Comparison of ENCODE assay signal across 8 cellular contexts in genomic region chr11:124415356-124415923, GRCh38. TPM values are rescaled to one million over a fixed set of nuclear protein-coding genes. Genes with fewer than 3 reads are reported as not detected.
DNase-seq lines count a peak whose midpoint lies in the region; ATAC-seq, FAIRE-seq and TF ChIP-seq lines count a peak whose summit lies in the region.

No MANE protein-coding gene starts in this region.

- ATAC-seq in HG02973 (IDR thresholded peaks at IDR 0.05; ENCODE audit: unreplicated experiment) (peak; percentile 51), GM18519 (IDR thresholded peaks at IDR 0.05; ENCODE audit: low FRiP score, unreplicated experiment) (no peak), esophagus mucosa (no peak)

- peak; percentile 66 to 71 for TF ChIP-seq CTCF in fibroblast of lung (conservative IDR thresholded peaks at IDR 0.05 in 1 of 2, IDR thresholded peaks at IDR 0.05 in 1 of 2; ENCODE audit: low read depth in 1 of 2, low read length in 2 of 2)

- H3K4me2 ChIP-seq in fibroblast of lung (ENCODE audit: extremely low read depth, insufficient read depth, low read length) = no peak overlapping the region

- DNase-seq in DMS 273 (lab: John Stamatoyannopoulos, UW; ENCODE audit: unreplicated experiment) (peak; percentile 43), RCC 7860 (ENCODE audit: low spot score) (peak; percentile 11), fibroblast of lung (ENCODE audit: low read depth in 2 of 2) (peak; percentile 40 to 74), skeletal muscle cell (ENCODE audit: low read depth) (peak; percentile 21)
- no peak for DNase-seq in stimulated activated CD4-positive, alpha-beta T cell treated with anti-CD3 and anti-CD28 coated beads, Interleukin-2, amount 100 ng/mL, for 48 hours

- no peak overlapping the region for H3K9ac ChIP-seq in fibroblast of lung (ENCODE audit: insufficient read depth, low read length)

- H3K27me3 ChIP-seq in fibroblast of lung (ENCODE audit: control insufficient read depth, insufficient read depth, low read length) = no peaks in the 10 kb centered on the region

- no peak overlapping the region for H3K27ac ChIP-seq in fibroblast of lung (ENCODE audit: insufficient read depth, low read length)

- no peaks in the 10 kb centered on the region for H3K79me2 ChIP-seq in fibroblast of lung (ENCODE audit: control insufficient read depth, insufficient read depth, low read length)

- no peaks in the 10 kb centered on the region for H3K4me1 ChIP-seq in fibroblast of lung (ENCODE audit: control insufficient read depth, extremely low read depth, insufficient read depth, low read length)

- peak; percentile 21 for FAIRE-seq in RCC 7860 (lab: Jason Lieb, UNC)

- H2AFZ ChIP-seq in fibroblast of lung (ENCODE audit: low read length) = no peak overlapping the region

- no peaks in the 10 kb centered on the region for H3K9me3 ChIP-seq in fibroblast of lung (ENCODE audit: control insufficient read depth, insufficient read depth, low read depth, low read length)

- H3K36me3 ChIP-seq in fibroblast of lung (ENCODE audit: control insufficient read depth, insufficient read depth, low read length) = no peaks in the 10 kb centered on the region

- no peaks in the 10 kb centered on the region for H4K20me1 ChIP-seq in fibroblast of lung (ENCODE audit: control insufficient read depth, extremely low read depth, insufficient read depth, low read length)

- H3K4me3 ChIP-seq in fibroblast of lung (replicated peaks in 1 of 4; ENCODE audit: control extremely low read depth in 1 of 4, insufficient read depth in 1 of 4, low read depth in 3 of 4, low read length in 4 of 4) (no peak overlapping the region), skeletal muscle cell (ENCODE audit: low read depth, low read length) (no peak overlapping the region)

RNA-seq across cellular contexts. Expression of gene OR8B4, which starts 9.2 kb away (rescaled TPM):
- total RNA-seq in fibroblast of lung (not detected in 2 replicates), esophagus mucosa (not detected)
- polyA plus RNA-seq in fibroblast of lung = not detected in 2 replicates
- not detected in 2 replicates for polyA plus RNA-seq in fibroblast of lung (2012)
- not detected in 2 replicates for polyA minus RNA-seq in fibroblast of lung (ENCODE audit: low replicate concordance)

RNA-seq across cellular contexts. Expression of gene OR8B3, which starts 16.6 kb away (rescaled TPM):
- not detected in 2 replicates for total RNA-seq in fibroblast of lung
- polyA plus RNA-seq in fibroblast of lung = not detected in 2 replicates
- polyA plus RNA-seq in fibroblast of lung (2012) = not detected in 2 replicates
- not detected in 2 replicates for polyA minus RNA-seq in fibroblast of lung (ENCODE audit: low replicate concordance)
- total RNA-seq in esophagus mucosa = not detected

RNA-seq across cellular contexts. Expression of gene OR8B8, which starts 30.1 kb away (rescaled TPM):
- total RNA-seq in fibroblast of lung = not detected in 2 replicates
- polyA plus RNA-seq in fibroblast of lung = not detected in 2 replicates
- polyA plus RNA-seq in fibroblast of lung (2012) = not detected in 2 replicates
- polyA minus RNA-seq in fibroblast of lung (ENCODE audit: low replicate concordance) = not detected in 2 replicates
- not detected for total RNA-seq in esophagus mucosa

RNA-seq across cellular contexts. Expression of gene OR8B2, which starts 31.1 kb away (rescaled TPM):
- total RNA-seq in fibroblast of lung (not detected in 2 replicates), esophagus mucosa (not detected)
- polyA plus RNA-seq in fibroblast of lung = not detected in 2 replicates
- not detected in 2 replicates for polyA plus RNA-seq in fibroblast of lung (2012)
- polyA minus RNA-seq in fibroblast of lung (ENCODE audit: low replicate concordance) = not detected in 2 replicates

Comparison
In these comparisons a context has a peak if more than half of its experiments do, and no peak if none do; other contexts are left out.
1. DNase-seq: peak in DMS 273 (single experiment), RCC 7860 (single experiment), fibroblast of lung (2 of 2) and skeletal muscle cell (single experiment); none in stimulated activated CD4-positive, alpha-beta T cell treated with anti-CD3 and anti-CD28 coated beads, Interleukin-2, amount 100 ng/mL, for 48 hours (0 of 2).